In the genomic region with DNA sequence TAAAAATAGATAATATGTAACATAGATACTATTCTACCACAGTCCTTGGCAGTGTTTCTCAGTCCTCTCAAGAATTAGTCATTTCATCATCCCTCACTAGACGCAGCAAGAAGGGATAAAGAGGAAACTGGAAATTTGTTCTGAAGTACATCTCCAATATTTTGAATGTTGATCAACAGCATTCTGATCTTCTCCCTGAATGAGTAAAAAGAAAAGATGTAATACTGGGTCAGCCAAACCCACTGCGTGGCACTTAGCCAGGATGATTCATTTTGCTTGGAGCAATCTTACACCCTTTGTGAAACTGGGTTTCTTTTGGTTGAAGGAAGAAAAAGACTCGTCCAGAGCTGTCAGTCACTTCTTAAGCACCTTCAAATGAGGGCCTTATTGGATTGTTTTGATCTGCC, we compare ENCODE assay signal across 9 cellular contexts. TPM values are rescaled to one million over a fixed set of nuclear protein-coding genes. Genes with fewer than 3 reads are reported as not detected.
A peak's percentile ranks its signal among the peaks of the same experiment; 100 is the strongest.
DNase-seq lines count a peak whose midpoint lies in the region; ATAC-seq and TF ChIP-seq lines count a peak whose summit lies in the region.
"Had no signal": no experiment of that assay in that cellular context is flagged by ENCODE, and none has a peak within 500 bp of the region (broad histone marks: within the 10 kb centered on the region; RNA-seq: fewer than 3 reads in every experiment).

No MANE protein-coding gene starts in this region.

- intact Hi-C loops in Panc1 (cut with micrococcal nuclease; ENCODE audit: unreplicated experiment) = no loop called here

- peak overlapping the region; percentile 25; the same call in 1 of the 2 replicates for H3K27ac ChIP-seq in Panc1 (ENCODE audit: low read length)
- H3K27ac ChIP-seq: HL-60 had no signal

- TF ChIP-seq CTCF in Panc1 (IDR thresholded peaks at IDR 0.05) (no peak), chondrocyte (IDR thresholded peaks at IDR 0.05) (no peak), type B pancreatic cell (conservative IDR thresholded peaks at IDR 0.05) (no peak)

- H3K4me1 Mint-ChIP-seq in chondrocyte (ENCODE audit: low read depth) (peaks cover 37% of the 10 kb centered on the region), type B pancreatic cell (ENCODE audit: unreplicated experiment) (peaks cover 32% of the 10 kb centered on the region)

- POLR2A ChIA-PET in Panc1 (lab: Charles Lee) = interaction anchor here (0.6 kb wide), 1 partner anchor 222 kb away, joined by 5 read pairs; no protein-coding TSS in a partner anchor

- BruUV-seq in Panc1 (replicated peaks; lab: Mats Ljungman, UMichigan) = no TSS peak

- no peak overlapping the region for H3K4me3 ChIP-seq in Panc1 (ENCODE audit: low read depth in 2 of 2, low read length in 2 of 2)

- H3K27ac Mint-ChIP-seq in chondrocyte (ENCODE audit: unreplicated experiment) (peak overlapping the region; percentile 91), type B pancreatic cell (peak overlapping the region; percentile 99)

- H3K27me3 ChIP-seq in Panc1 (ENCODE audit: control insufficient read depth, insufficient read depth, low read length) = no peaks in the 10 kb centered on the region

- peaks cover 18% of the 10 kb centered on the region for H3K4me1 ChIP-seq in Panc1 (ENCODE audit: control insufficient read depth, insufficient read depth, low read length)

- DNase-seq in COR-L47 (lab: John Stamatoyannopoulos, UW) = peak; percentile 8
- peak; percentile 22 for DNase-seq in GOT3 (lab: John Stamatoyannopoulos, UW)
- peak; percentile 36 for DNase-seq in Panc1 (ENCODE audit: low read depth, low spot score)
- no peak for DNase-seq in chondrocyte (ENCODE audit: low spot score)
- peak; percentile 87 for DNase-seq in myocyte (ENCODE audit: low read depth)
- DNase-seq in type B pancreatic cell (ENCODE audit: extremely low spot score, unreplicated experiment) = no peak
- no peak for DNase-seq in NCI-H2107 (lab: John Stamatoyannopoulos, UW)

- no peaks in the 10 kb centered on the region for H3K36me3 ChIP-seq in Panc1 (ENCODE audit: control insufficient read depth, insufficient read depth, low read length)

- ATAC-seq in Panc1 (peak; percentile 77; the same call in 1 of the 2 replicates), GM19455 (IDR thresholded peaks at IDR 0.05; ENCODE audit: unreplicated experiment) (no peak)

- H3K27me3 Mint-ChIP-seq in chondrocyte (ENCODE audit: low read depth) = no peaks in the 10 kb centered on the region
- H3K27me3 Mint-ChIP-seq in type B pancreatic cell = no peaks in the 10 kb centered on the region

- in situ Hi-C loops in Panc1 (cut with HindIII; ENCODE audit: low pct_unique_long_range_greater_than_20kb, low sequenced_read_pairs) = no loop called here

- H3K9me3 Mint-ChIP-seq in chondrocyte (ENCODE audit: low read depth) = no peaks in the 10 kb centered on the region
- no peaks in the 10 kb centered on the region for H3K9me3 Mint-ChIP-seq in type B pancreatic cell

- H3K36me3 Mint-ChIP-seq in chondrocyte (ENCODE audit: low read depth) = peaks cover 2% of the 10 kb centered on the region
- H3K36me3 Mint-ChIP-seq in type B pancreatic cell = peaks cover 6% of the 10 kb centered on the region

- H3K4me3 Mint-ChIP-seq in chondrocyte (ENCODE audit: unreplicated experiment) (peak overlapping the region; percentile 31), type B pancreatic cell (peak overlapping the region; percentile 67)

- CTCF ChIA-PET in Panc1 (lab: Charles Lee) = no interaction called here

- H3K9me3 ChIP-seq in Panc1 (ENCODE audit: control insufficient read depth, insufficient read depth, low read depth, low read length) = no peaks in the 10 kb centered on the region

RNA-seq across cellular contexts. Expression of a gene that starts 54.1 kb away (rescaled TPM):
- total RNA-seq in Panc1 (2021; ENCODE audit: unreplicated experiment) = 35.2 TPM
- 11.1 TPM for polyA plus RNA-seq in Panc1 (2012; ENCODE audit: insufficient read length)
- 13.6 to 18.2 TPM (median 15.6 TPM) in 3 replicates for total RNA-seq in chondrocyte
- total RNA-seq in myocyte = 7.0 and 15.8 TPM in 2 replicates
- polyA plus RNA-seq in myocyte (2012) = 4.6 TPM
- 26.3 and 34.1 TPM in 2 replicates for total RNA-seq in type B pancreatic cell (ENCODE audit: low replicate concordance)

RNA-seq across cellular contexts. Expression of a gene that starts 54.2 kb away (rescaled TPM):
- total RNA-seq in Panc1 (2021; ENCODE audit: unreplicated experiment) (4.7 TPM), chondrocyte (0.31 to 0.59 TPM (median 0.42 TPM) in 3 replicates), myocyte (0.47 and 1.4 TPM in 2 replicates), type B pancreatic cell (ENCODE audit: low replicate concordance) (37.4 and 120 TPM in 2 replicates)
- 4.9 TPM for polyA plus RNA-seq in Panc1 (2012; ENCODE audit: insufficient read length)
- 0.55 TPM for polyA plus RNA-seq in myocyte (2012)

Comparison
In these comparisons a context has a peak if more than half of its experiments do, and no peak if none do; other contexts are left out.
1. DNase-seq: peak in COR-L47 (single experiment), GOT3 (single experiment), Panc1 (single experiment) and myocyte (single experiment); none in chondrocyte (single experiment), type B pancreatic cell (single experiment) and NCI-H2107 (single experiment).